ENCODE assay signal across 16 cellular contexts in the genomic region with DNA sequence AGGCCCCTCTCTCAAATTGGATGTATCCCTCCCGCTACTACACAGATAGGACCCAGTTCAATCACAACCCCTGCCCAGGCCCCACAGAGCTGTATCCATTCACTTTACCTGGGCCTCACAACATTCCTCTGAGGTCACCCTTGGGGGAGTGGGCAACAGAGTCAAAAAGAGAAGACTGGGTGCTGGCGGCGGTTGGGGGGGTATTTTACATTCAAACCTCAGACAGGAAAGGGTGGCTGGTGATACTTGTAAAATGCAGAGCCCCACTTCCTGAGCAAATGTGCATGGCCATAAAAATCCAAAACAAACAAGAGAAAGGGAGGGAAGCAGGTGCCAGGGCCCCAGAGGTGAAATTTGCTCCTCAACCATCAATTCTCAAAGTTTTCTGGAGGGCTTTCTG. TPM values are rescaled to one million over a fixed set of nuclear protein-coding genes. Genes with fewer than 3 reads are reported as not detected.
DNase-seq lines count a peak whose midpoint lies in the region; ATAC-seq and TF ChIP-seq lines count a peak whose summit lies in the region.
"Had no signal": no experiment of that assay in that cellular context is flagged by ENCODE, and none has a peak within 500 bp of the region (broad histone marks: within the 10 kb centered on the region; RNA-seq: fewer than 3 reads in every experiment).

No MANE protein-coding gene starts in this region.

- no peaks in the 10 kb centered on the region for H3K9me3 ChIP-seq in DND-41 (ENCODE audit: insufficient read depth, low read length, severe bottlenecking)
- no peaks in the 10 kb centered on the region for H3K9me3 ChIP-seq in neural cell (ENCODE audit: low read length)
- H3K9me3 ChIP-seq in ovary, result no peaks in the 10 kb centered on the region
- H3K9me3 ChIP-seq: A549 had no signal

- DNase-seq in NK-92 (lab: John Stamatoyannopoulos, UW; ENCODE audit: unreplicated experiment), result peak; percentile 11
- no peak for DNase-seq in NK-92 treated with Interleukin-12 subunit alpha and Interleukin-12 subunit beta, amount 100 ng/mL, for 24 hours (lab: John Stamatoyannopoulos, UW)
- DNase-seq in DND-41, result peak; percentile 67
- no peak for DNase-seq in central memory CD8-positive, alpha-beta T cell (ENCODE audit: low spot score in 2 of 2)
- no peak for DNase-seq in ovary
- DNase-seq: Calu3; CD4-positive, CD25-positive, alpha-beta regulatory T cell; EL; H7; Karpas-422; NCI-H1105 treated with DMSO at 0.1 percent for 48 hours; NCI-H187; NCI-H446 treated with DMSO at 0.1 percent for 48 hours had no signal

- ATAC-seq in DND-41 (ENCODE audit: insufficient read depth, low read depth), result peak; percentile 15
- ATAC-seq in central memory CD8-positive, alpha-beta T cell (replicated peaks; ENCODE audit: extremely low read depth, poor library complexity, severe bottlenecking), result no peak
- ATAC-seq in GM21786 (IDR thresholded peaks at IDR 0.05; ENCODE audit: unreplicated experiment), result no peak
- ATAC-seq: A549 had no signal

- H3K9ac ChIP-seq in DND-41 (ENCODE audit: low read depth, low read length) (peak overlapping the region; percentile 14; the same call in 1 of the 2 replicates), neural cell (ENCODE audit: low read length) (no peak overlapping the region)

- TF ChIP-seq EP300 in neural cell (conservative IDR thresholded peaks at IDR 0.05; ENCODE audit: poor library complexity, severe bottlenecking) (no peak), ovary (IDR thresholded peaks at IDR 0.05) (no peak)

- TF ChIP-seq RAD21 in neural cell (conservative IDR thresholded peaks at IDR 0.05), result no peak

- H3K27me3 ChIP-seq in DND-41 (ENCODE audit: insufficient read depth, low read length, poor library complexity) (peaks cover 19% of the 10 kb centered on the region), neural cell (ENCODE audit: insufficient read depth, low read depth, low read length) (peaks cover 20% of the 10 kb centered on the region), ovary (no peaks in the 10 kb centered on the region)

- H2AFZ ChIP-seq in DND-41 (ENCODE audit: low read depth, low read length) (no peak overlapping the region), neural cell (ENCODE audit: low read depth, low read length) (no peak overlapping the region)

- H4K20me1 ChIP-seq in DND-41 (ENCODE audit: insufficient read depth, low read length), result no peaks in the 10 kb centered on the region
- H4K20me1 ChIP-seq in neural cell (ENCODE audit: insufficient read depth), result no peaks in the 10 kb centered on the region

- H3K36me3 ChIP-seq in DND-41 (ENCODE audit: insufficient read depth, low read length) (no peaks in the 10 kb centered on the region), neural cell (ENCODE audit: insufficient read depth, low read length) (no peaks in the 10 kb centered on the region), ovary (no peaks in the 10 kb centered on the region)

- H3K27ac Mint-ChIP-seq in central memory CD8-positive, alpha-beta T cell (ENCODE audit: low read depth), result no peak overlapping the region
- H3K27ac Mint-ChIP-seq: CD4-positive, CD25-positive, alpha-beta regulatory T cell had no signal

- H3K4me2 ChIP-seq in DND-41 (ENCODE audit: insufficient read depth, low read length) (peak overlapping the region; percentile 37; the same call in 1 of the 2 replicates), neural cell (ENCODE audit: low read length) (peak overlapping the region; percentile 45)
- H3K4me2 ChIP-seq: A549 had no signal

- intact Hi-C loops in ovary (cut with DNase I), result loop anchor here in 1 of 4 donors (10.0 kb wide), 1 partner anchor 441 kb away; no protein-coding TSS in a partner anchor

- H3K4me1 Mint-ChIP-seq in central memory CD8-positive, alpha-beta T cell, result peaks cover 16% of the 10 kb centered on the region

- no peak for TF ChIP-seq POLR2A in ovary (IDR thresholded peaks at IDR 0.05)

- no peaks in the 10 kb centered on the region for H3K79me2 ChIP-seq in DND-41 (ENCODE audit: insufficient read depth, low read length)
- peaks cover 19% of the 10 kb centered on the region for H3K79me2 ChIP-seq in neural cell (replicated peaks; ENCODE audit: insufficient read depth, low read length)

- TF ChIP-seq CTCF in DND-41 (IDR thresholded peaks at IDR 0.05; ENCODE audit: borderline replicate concordance, extremely low read depth, low read length, poor library complexity, severe bottlenecking) (no peak), neural cell (IDR thresholded peaks at IDR 0.05; ENCODE audit: poor library complexity, severe bottlenecking) (no peak), ovary (IDR thresholded peaks at IDR 0.05) (no peak)

- H3K27ac ChIP-seq in DND-41 (ENCODE audit: low read length) (peak overlapping the region; percentile 66), neural cell (ENCODE audit: low read length) (no peak overlapping the region), ovary (no peak overlapping the region)
- H3K27ac ChIP-seq: A549 had no signal

- 82 to 96% (median 83%) methylated on average over 3 of the region's 3 CpGs for WGBS in ovary, 3 donors

- H3F3A ChIP-seq in neural cell (ENCODE audit: insufficient read depth, low read length, poor library complexity, severe bottlenecking), result no peaks in the 10 kb centered on the region

- H3K4me3 Mint-ChIP-seq in central memory CD8-positive, alpha-beta T cell, result peak overlapping the region; percentile 84
- H3K4me3 Mint-ChIP-seq: CD4-positive, CD25-positive, alpha-beta regulatory T cell had no signal

- H3K36me3 Mint-ChIP-seq in central memory CD8-positive, alpha-beta T cell (ENCODE audit: insufficient read depth), result peaks cover 7% of the 10 kb centered on the region
- H3K36me3 Mint-ChIP-seq: CD4-positive, CD25-positive, alpha-beta regulatory T cell had no signal

- peaks cover 52% of the 10 kb centered on the region for H3K4me1 ChIP-seq in DND-41 (ENCODE audit: insufficient read depth, low read length)
- H3K4me1 ChIP-seq in ovary (ENCODE audit: insufficient read depth), result peaks cover 2% of the 10 kb centered on the region
- H3K4me1 ChIP-seq: A549 had no signal

- H3K9me3 Mint-ChIP-seq in central memory CD8-positive, alpha-beta T cell, result no peaks in the 10 kb centered on the region

- H3K9me2 ChIP-seq in neural cell (ENCODE audit: insufficient read depth, low read length), result no peaks in the 10 kb centered on the region

- H3K4me3 ChIP-seq in DND-41 (ENCODE audit: low read depth in 1 of 2, low read length in 2 of 2) (no peak overlapping the region), neural cell (ENCODE audit: low read length) (peak overlapping the region; percentile 90), ovary (no peak overlapping the region)
- H3K4me3 ChIP-seq: A549 had no signal

- peaks cover 35% of the 10 kb centered on the region for H3K27me3 Mint-ChIP-seq in central memory CD8-positive, alpha-beta T cell

TF ChIP-seq in neural cell, 6 proteins besides CTCF, POLR2A, EP300 and RAD21:
- TF ChIP-seq TAF1 (IDR thresholded peaks at IDR 0.05; ENCODE audit: low read depth) (no peak), POLR2AphosphoS5 (IDR thresholded peaks at IDR 0.05) (no peak), SMC3 (conservative IDR thresholded peaks at IDR 0.05; ENCODE audit: poor library complexity) (no peak), EZH2 (IDR thresholded peaks at IDR 0.05; ENCODE audit: borderline replicate concordance, insufficient read depth, low read length, poor library complexity, severe bottlenecking) (no peak), MXI1 (conservative IDR thresholded peaks at IDR 0.05; ENCODE audit: poor library complexity, severe bottlenecking) (no peak)
- TF ChIP-seq, protein P1, sequence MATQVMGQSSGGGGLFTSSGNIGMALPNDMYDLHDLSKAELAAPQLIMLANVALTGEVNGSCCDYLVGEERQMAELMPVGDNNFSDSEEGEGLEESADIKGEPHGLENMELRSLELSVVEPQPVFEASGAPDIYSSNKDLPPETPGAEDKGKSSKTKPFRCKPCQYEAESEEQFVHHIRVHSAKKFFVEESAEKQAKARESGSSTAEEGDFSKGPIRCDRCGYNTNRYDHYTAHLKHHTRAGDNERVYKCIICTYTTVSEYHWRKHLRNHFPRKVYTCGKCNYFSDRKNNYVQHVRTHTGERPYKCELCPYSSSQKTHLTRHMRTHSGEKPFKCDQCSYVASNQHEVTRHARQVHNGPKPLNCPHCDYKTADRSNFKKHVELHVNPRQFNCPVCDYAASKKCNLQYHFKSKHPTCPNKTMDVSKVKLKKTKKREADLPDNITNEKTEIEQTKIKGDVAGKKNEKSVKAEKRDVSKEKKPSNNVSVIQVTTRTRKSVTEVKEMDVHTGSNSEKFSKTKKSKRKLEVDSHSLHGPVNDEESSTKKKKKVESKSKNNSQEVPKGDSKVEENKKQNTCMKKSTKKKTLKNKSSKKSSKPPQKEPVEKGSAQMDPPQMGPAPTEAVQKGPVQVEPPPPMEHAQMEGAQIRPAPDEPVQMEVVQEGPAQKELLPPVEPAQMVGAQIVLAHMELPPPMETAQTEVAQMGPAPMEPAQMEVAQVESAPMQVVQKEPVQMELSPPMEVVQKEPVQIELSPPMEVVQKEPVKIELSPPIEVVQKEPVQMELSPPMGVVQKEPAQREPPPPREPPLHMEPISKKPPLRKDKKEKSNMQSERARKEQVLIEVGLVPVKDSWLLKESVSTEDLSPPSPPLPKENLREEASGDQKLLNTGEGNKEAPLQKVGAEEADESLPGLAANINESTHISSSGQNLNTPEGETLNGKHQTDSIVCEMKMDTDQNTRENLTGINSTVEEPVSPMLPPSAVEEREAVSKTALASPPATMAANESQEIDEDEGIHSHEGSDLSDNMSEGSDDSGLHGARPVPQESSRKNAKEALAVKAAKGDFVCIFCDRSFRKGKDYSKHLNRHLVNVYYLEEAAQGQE (IDR thresholded peaks at IDR 0.05; ENCODE audit: borderline replicate concordance), result no peak
TF ChIP-seq in neural cell: peak in this region for 0.

RNA-seq across cellular contexts. Expression of a gene that starts 3.5 kb away (rescaled TPM):
- polyA plus RNA-seq in neural cell, result 14.8 and 16.8 TPM in 2 replicates
- polyA minus RNA-seq in neural cell, result 63.2 and 66.0 TPM in 2 replicates
- 1 to 10 TPM in 3 of 7 donors, under 1 TPM in 4; 0.34 to 2.2 (median 0.66) TPM for total RNA-seq in ovary
- under 1 TPM; 0.10 to 0.68 TPM for polyA plus RNA-seq in ovary
- total RNA-seq: Calu3; CD4-positive, CD25-positive, alpha-beta regulatory T cell had no signal
- polyA plus RNA-seq: A549; CD4-positive, CD25-positive, alpha-beta regulatory T cell had no signal

Comparison
In these comparisons a context has a peak if more than half of its experiments do, and no peak if none do; other contexts are left out.
1. DNase-seq: peak in NK-92 (single experiment) and DND-41 (single experiment); none in NK-92 treated with Interleukin-12 subunit alpha and Interleukin-12 subunit beta, amount 100 ng/mL, for 24 hours (single experiment), central memory CD8-positive, alpha-beta T cell (0 of 2) and ovary (0 of 5).